Comparison of ENCODE assay signal across 12 cellular contexts in the genomic region with DNA sequence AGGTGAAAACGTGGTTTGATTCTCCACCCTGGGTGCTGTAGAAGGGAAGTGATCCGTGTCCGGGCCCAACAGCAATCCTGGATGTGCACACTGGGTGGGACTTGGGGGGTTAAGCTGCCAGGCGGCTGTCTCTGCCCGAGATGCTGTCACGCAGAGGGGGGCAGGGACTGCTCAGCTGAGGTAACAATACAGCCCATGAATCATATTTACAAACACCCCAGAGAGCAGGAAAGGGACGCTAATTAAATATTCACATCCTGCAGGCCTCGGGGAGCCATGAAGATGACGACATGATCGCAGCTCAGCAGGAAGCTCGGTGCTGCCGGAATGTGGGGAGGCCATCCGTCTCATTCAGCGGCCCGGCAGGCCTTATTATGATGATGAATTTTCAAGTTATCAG. TPM values are rescaled to one million over a fixed set of nuclear protein-coding genes. Genes with fewer than 3 reads are reported as not detected.
A peak's percentile ranks its signal among the peaks of the same experiment; 100 is the strongest.
DNase-seq lines count a peak whose midpoint lies in the region; TF ChIP-seq lines count a peak whose summit lies in the region.
"Had no signal": no experiment of that assay in that cellular context is flagged by ENCODE, and none has a peak within 500 bp of the region (broad histone marks: within the 10 kb centered on the region; RNA-seq: fewer than 3 reads in every experiment).

No MANE protein-coding gene starts in this region.

- no peaks in the 10 kb centered on the region for H3K9me2 ChIP-seq in neural cell (ENCODE audit: insufficient read depth, low read length)

- no peaks in the 10 kb centered on the region for H3F3A ChIP-seq in neural cell (ENCODE audit: insufficient read depth, low read length, poor library complexity, severe bottlenecking)

- H3K36me3 ChIP-seq in neural cell (ENCODE audit: insufficient read depth, low read length): no peaks in the 10 kb centered on the region
- no peaks in the 10 kb centered on the region for H3K36me3 ChIP-seq in ascending aorta

- peak overlapping the region; percentile 62 for H3K9ac ChIP-seq in neural cell (ENCODE audit: low read length)

- TF ChIP-seq CTCF in neural cell (IDR thresholded peaks at IDR 0.05; ENCODE audit: poor library complexity, severe bottlenecking) (no peak), ascending aorta (IDR thresholded peaks at IDR 0.05) (no peak)

- no peak for TF ChIP-seq RAD21 in neural cell (conservative IDR thresholded peaks at IDR 0.05)

- DNase-seq in GM04503 (ENCODE audit: low read depth): peak; percentile 53
- peak; percentile 60 for DNase-seq in NCI-H345 (lab: John Stamatoyannopoulos, UW)
- peak; percentile 96 for DNase-seq in dermis blood vessel endothelial cell
- DNase-seq in ascending aorta (ENCODE audit: low spot score in 2 of 2): no peak
- no peak for DNase-seq in inferior parietal cortex (ENCODE audit: extremely low spot score)
- no peak for DNase-seq in NCI-H2029 treated with DMSO at 0.1 percent for 48 hours (lab: John Stamatoyannopoulos, UW)
- no peak for DNase-seq in GOT3 (lab: John Stamatoyannopoulos, UW)
- DNase-seq: NCI-H2029; stimulated activated naive CD8-positive, alpha-beta T cell treated with anti-CD3 and anti-CD28 coated beads, Interleukin-15, amount 100 ng/mL, for 72 hours; T-helper 17 cell had no signal

- H3K4me2 ChIP-seq in neural cell (ENCODE audit: low read length): peak overlapping the region; percentile 47

- H3K27me3 ChIP-seq in neural cell (ENCODE audit: insufficient read depth, low read depth, low read length) (no peaks in the 10 kb centered on the region), ascending aorta (no peaks in the 10 kb centered on the region)

- intact Hi-C loops in ascending aorta (cut with DNase I): no loop called here

- H3K4me3 ChIP-seq in neural cell (ENCODE audit: low read length) (peak overlapping the region; percentile 25), ascending aorta (no peak overlapping the region)

- no peaks in the 10 kb centered on the region for H4K20me1 ChIP-seq in neural cell (ENCODE audit: insufficient read depth)

- H2AFZ ChIP-seq in neural cell (ENCODE audit: low read depth, low read length): peak overlapping the region; percentile 59

- H3K79me2 ChIP-seq in neural cell (replicated peaks; ENCODE audit: insufficient read depth, low read length): no peaks in the 10 kb centered on the region

- H3K27ac ChIP-seq in neural cell (ENCODE audit: low read length) (peak overlapping the region; percentile 44), ascending aorta (no peak overlapping the region)

- no peaks in the 10 kb centered on the region for H3K4me1 ChIP-seq in ascending aorta

- no peaks in the 10 kb centered on the region for H3K9me3 ChIP-seq in neural cell (ENCODE audit: low read length)
- no peaks in the 10 kb centered on the region for H3K9me3 ChIP-seq in ascending aorta

- no peak for TF ChIP-seq EP300 in neural cell (conservative IDR thresholded peaks at IDR 0.05; ENCODE audit: poor library complexity, severe bottlenecking)

TF ChIP-seq in neural cell, 6 proteins besides CTCF, POLR2A, EP300 and RAD21:
- peak; percentile 40 for TF ChIP-seq POLR2AphosphoS5 (IDR thresholded peaks at IDR 0.05)
- TF ChIP-seq, protein P1, sequence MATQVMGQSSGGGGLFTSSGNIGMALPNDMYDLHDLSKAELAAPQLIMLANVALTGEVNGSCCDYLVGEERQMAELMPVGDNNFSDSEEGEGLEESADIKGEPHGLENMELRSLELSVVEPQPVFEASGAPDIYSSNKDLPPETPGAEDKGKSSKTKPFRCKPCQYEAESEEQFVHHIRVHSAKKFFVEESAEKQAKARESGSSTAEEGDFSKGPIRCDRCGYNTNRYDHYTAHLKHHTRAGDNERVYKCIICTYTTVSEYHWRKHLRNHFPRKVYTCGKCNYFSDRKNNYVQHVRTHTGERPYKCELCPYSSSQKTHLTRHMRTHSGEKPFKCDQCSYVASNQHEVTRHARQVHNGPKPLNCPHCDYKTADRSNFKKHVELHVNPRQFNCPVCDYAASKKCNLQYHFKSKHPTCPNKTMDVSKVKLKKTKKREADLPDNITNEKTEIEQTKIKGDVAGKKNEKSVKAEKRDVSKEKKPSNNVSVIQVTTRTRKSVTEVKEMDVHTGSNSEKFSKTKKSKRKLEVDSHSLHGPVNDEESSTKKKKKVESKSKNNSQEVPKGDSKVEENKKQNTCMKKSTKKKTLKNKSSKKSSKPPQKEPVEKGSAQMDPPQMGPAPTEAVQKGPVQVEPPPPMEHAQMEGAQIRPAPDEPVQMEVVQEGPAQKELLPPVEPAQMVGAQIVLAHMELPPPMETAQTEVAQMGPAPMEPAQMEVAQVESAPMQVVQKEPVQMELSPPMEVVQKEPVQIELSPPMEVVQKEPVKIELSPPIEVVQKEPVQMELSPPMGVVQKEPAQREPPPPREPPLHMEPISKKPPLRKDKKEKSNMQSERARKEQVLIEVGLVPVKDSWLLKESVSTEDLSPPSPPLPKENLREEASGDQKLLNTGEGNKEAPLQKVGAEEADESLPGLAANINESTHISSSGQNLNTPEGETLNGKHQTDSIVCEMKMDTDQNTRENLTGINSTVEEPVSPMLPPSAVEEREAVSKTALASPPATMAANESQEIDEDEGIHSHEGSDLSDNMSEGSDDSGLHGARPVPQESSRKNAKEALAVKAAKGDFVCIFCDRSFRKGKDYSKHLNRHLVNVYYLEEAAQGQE (IDR thresholded peaks at IDR 0.05; ENCODE audit: borderline replicate concordance): no peak
- no peak for TF ChIP-seq SMC3 (conservative IDR thresholded peaks at IDR 0.05; ENCODE audit: poor library complexity)
- TF ChIP-seq MXI1 (conservative IDR thresholded peaks at IDR 0.05; ENCODE audit: poor library complexity, severe bottlenecking): no peak

RNA-seq across cellular contexts. Expression of a gene that starts 17.9 kb away (rescaled TPM):
- not detected in 2 replicates for total RNA-seq in dermis blood vessel endothelial cell
- 7.0 and 8.7 TPM in 2 replicates for polyA plus RNA-seq in neural cell
- polyA minus RNA-seq in neural cell: 1.7 and 3.2 TPM in 2 replicates
- not detected for total RNA-seq in ascending aorta
- total RNA-seq: liver, T-helper 17 cell had no signal
- polyA plus RNA-seq: liver had no signal

RNA-seq across cellular contexts. Expression of a gene that starts 22.8 kb away (rescaled TPM):
- 64.1 and 76.2 TPM in 2 replicates for total RNA-seq in dermis blood vessel endothelial cell
- polyA plus RNA-seq in neural cell: 160 and 170 TPM in 2 replicates
- 65.8 and 73.5 TPM in 2 replicates for polyA minus RNA-seq in neural cell
- total RNA-seq in ascending aorta: 19.9 TPM

RNA-seq across cellular contexts. Expression of a gene that starts 57.9 kb away (rescaled TPM):
- total RNA-seq in dermis blood vessel endothelial cell: 3.9 and 5.6 TPM in 2 replicates
- polyA plus RNA-seq in neural cell: 0.66 TPM in 1 of 2 replicates, not detected in the other
- not detected in 2 replicates for polyA minus RNA-seq in neural cell
- 3.5 TPM for total RNA-seq in ascending aorta

Comparison
In these comparisons a context has a peak if more than half of its experiments do, and no peak if none do; other contexts are left out.
1. DNase-seq: peak in GM04503 (single experiment), NCI-H345 (single experiment) and dermis blood vessel endothelial cell (single experiment); none in ascending aorta (0 of 2), inferior parietal cortex (single experiment), NCI-H2029 treated with DMSO at 0.1 percent for 48 hours (single experiment) and GOT3 (single experiment).